ENCODE assay signal across 8 cellular contexts in the genomic region with DNA sequence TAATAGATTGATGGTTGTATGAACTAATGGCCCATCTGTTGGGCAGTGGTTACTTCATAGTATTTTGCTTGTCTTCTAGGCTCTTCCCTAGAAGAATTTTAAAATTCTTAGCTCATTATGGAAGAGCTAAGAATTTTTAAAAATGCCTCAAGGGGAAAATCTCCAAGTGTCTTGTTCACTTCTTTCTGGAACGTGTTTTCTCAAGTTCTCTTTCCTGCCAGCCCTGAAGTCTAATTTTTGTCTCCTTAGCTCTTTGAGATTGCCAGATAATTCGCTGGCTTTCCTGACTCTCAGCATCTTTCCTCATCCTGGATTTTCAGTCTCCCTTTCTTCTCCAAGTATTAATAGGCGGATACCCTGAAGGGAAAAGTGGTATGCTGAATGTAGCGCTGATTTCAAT.
"Had no signal": no experiment of that assay in that cellular context is flagged by ENCODE, and none has a peak within 500 bp of the region (broad histone marks: within the 10 kb centered on the region; RNA-seq: fewer than 3 reads in every experiment).

No MANE protein-coding gene starts in this region.

- H3K36me3 Mint-ChIP-seq: IgD-negative memory B cell had no signal

- DNase-seq: H9, HCEC 1CT had no signal

- H3K4me3 Mint-ChIP-seq: GM23338, H9, IgD-negative memory B cell had no signal

- FAIRE-seq: H1, H54, HepG2 had no signal

- H3K27ac Mint-ChIP-seq: GM23338, H9, IgD-negative memory B cell had no signal

- H3K9me3 Mint-ChIP-seq: GM23338, H9, IgD-negative memory B cell had no signal

- H3K27me3 Mint-ChIP-seq: IgD-negative memory B cell had no signal

- H3K4me1 Mint-ChIP-seq: IgD-negative memory B cell had no signal

- H3K27ac ChIP-seq: HL-60 had no signal

- H3K4me2 ChIP-seq: GM23338 had no signal

- H2AFZ ChIP-seq: GM23338 had no signal

- ATAC-seq: GM23338, HepG2 had no signal

- H3K4me3 ChIP-seq: GM23338 had no signal
